ENCODE assay signal across 8 cellular contexts in genomic region chr17:74737299-74738050, GRCh38. TPM values are rescaled to one million over a fixed set of nuclear protein-coding genes. Genes with fewer than 3 reads are reported as not detected.
A peak's percentile ranks its signal among the peaks of the same experiment; 100 is the strongest.
DNase-seq lines count a peak whose midpoint lies in the region; ATAC-seq and TF ChIP-seq lines count a peak whose summit lies in the region.

No MANE protein-coding gene starts in this region.

- H3K9me3 ChIP-seq in ascending aorta: no peaks in the 10 kb centered on the region

- no peak overlapping the region for H3K27ac ChIP-seq in ascending aorta

- TF ChIP-seq CTCF in ascending aorta (IDR thresholded peaks at IDR 0.05): peak in 2 of 3 experiments; percentile 9 to 18

- peaks cover 4 to 17% of the 10 kb centered on the region in 2 donors for H3K4me1 ChIP-seq in ascending aorta

- peaks cover 10% of the 10 kb centered on the region for H3K27me3 ChIP-seq in ascending aorta

- DNase-seq in activated gamma-delta T cell treated with Interleukin-2 at 50 U/mL for 16 hours: peak; percentile 53
- DNase-seq in activated gamma-delta T cell (lab: John Stamatoyannopoulos, UW): no peak
- peak; percentile 61 for DNase-seq in NOMO-1 treated with DMSO at 0.1 percent for 48 hours (lab: John Stamatoyannopoulos, UW; ENCODE audit: unreplicated experiment)
- DNase-seq in ascending aorta (ENCODE audit: low spot score in 2 of 2): no peak
- DNase-seq in iPS-NIHi7 (ENCODE audit: extremely low spot score): peak; percentile 76
- peak; percentile 58 for DNase-seq in stimulated activated naive CD8-positive, alpha-beta T cell treated with anti-CD3 and anti-CD28 coated beads, Interleukin-15, Interleukin-2, amounts not matched to agents 100 U/mL and 50 U/mL, for 24 hours

- no peaks in the 10 kb centered on the region for H3K36me3 ChIP-seq in ascending aorta

- H3K4me3 ChIP-seq in ascending aorta: peak overlapping the region; percentile 29 to 57

- ATAC-seq in stimulated activated naive CD8-positive, alpha-beta T cell treated with anti-CD3 and anti-CD28 coated beads, Interleukin-15, Interleukin-2, amounts not matched to agents 100 U/mL and 50 U/mL, for 24 hours: no peak
- ATAC-seq in HG02884 (IDR thresholded peaks at IDR 0.05; ENCODE audit: unreplicated experiment) (no peak), GM19463 (IDR thresholded peaks at IDR 0.05; ENCODE audit: unreplicated experiment) (no peak)

- intact Hi-C loops in ascending aorta (cut with DNase I): no loop called here

RNA-seq across cellular contexts. Expression of gene RAB37, which starts 0.4 kb away (rescaled TPM):
- total RNA-seq in ascending aorta: 0.32 TPM

RNA-seq across cellular contexts. Expression of gene NHERF1, which starts 11.0 kb away (rescaled TPM):
- total RNA-seq in ascending aorta: 81.8 TPM

RNA-seq across cellular contexts. Expression of gene CD300LF, which starts 24.8 kb away (rescaled TPM):
- total RNA-seq in ascending aorta: not detected

RNA-seq across cellular contexts. Expression of gene NAT9, which starts 38.7 kb away (rescaled TPM):
- total RNA-seq in ascending aorta: 13.3 TPM

Comparison
In these comparisons a context has a peak if more than half of its experiments do, and no peak if none do; other contexts are left out.
1. DNase-seq: peak in activated gamma-delta T cell treated with Interleukin-2 at 50 U/mL for 16 hours (single experiment), NOMO-1 treated with DMSO at 0.1 percent for 48 hours (single experiment), iPS-NIHi7 (single experiment) and stimulated activated naive CD8-positive, alpha-beta T cell treated with anti-CD3 and anti-CD28 coated beads, Interleukin-15, Interleukin-2, amounts not matched to agents 100 U/mL and 50 U/mL, for 24 hours (single experiment); none in activated gamma-delta T cell (single experiment) and ascending aorta (0 of 2).